ENCODE assay signal across 17 cellular contexts in genomic region chr1:244291171-244291866, GRCh38.
DNase-seq lines count a peak whose midpoint lies in the region.
"Had no signal": no experiment of that assay in that cellular context is flagged by ENCODE, and none has a peak within 500 bp of the region (broad histone marks: within the 10 kb centered on the region; RNA-seq: fewer than 3 reads in every experiment).

No MANE protein-coding gene starts in this region.

- DNase-seq in Jurkat, Clone E6-1 (ENCODE audit: low read depth, low spot score), result peak; percentile 30
- DNase-seq in NCI-H524 treated with DMSO at 0.1 percent for 48 hours (lab: John Stamatoyannopoulos, UW) (peak; percentile 41), myocyte (ENCODE audit: low read depth) (peak; percentile 22), NCI-H226 (no peak)
- DNase-seq in activated naive CD4-positive, alpha-beta T cell treated with Interleukin-2 at 50 U/mL for 16 hours, result no peak
- no peak for DNase-seq in stimulated activated naive CD4-positive, alpha-beta T cell treated with Interleukin-2 at 50 U/mL for 16 hours (lab: John Stamatoyannopoulos, UW)
- DNase-seq in activated CD4-positive, alpha-beta T cell treated with anti-CD3 and anti-CD28 coated beads for 48 hours, result no peak
- DNase-seq: CD8-positive, alpha-beta memory T cell; MM.1S; NCI-H187; NCI-H2107; NCI-H510A treated with DMSO at 0.1 percent for 48 hours; T-cell had no signal

- H3K27me3 ChIP-seq in BLaER1 treated with 17β-estradiol and CSF1 and Interleukin-3, amounts not matched to agents 10 nM and 100 nM, result no peaks in the 10 kb centered on the region
- H3K27me3 ChIP-seq: BLaER1 had no signal

- no peak overlapping the region for H3K4me3 ChIP-seq in BLaER1 treated with 17β-estradiol and CSF1 and Interleukin-3, amounts not matched to agents 10 nM and 100 nM
- H3K4me3 ChIP-seq in Jurkat, Clone E6-1 (ENCODE audit: low read length), result no peak overlapping the region
- H3K4me3 ChIP-seq: A549, BLaER1 had no signal

- peak overlapping the region in 10 of 11 experiments; percentile 4 to 61 (median 32); a peak in 13 of 22 replicates for H3K4me2 ChIP-seq in BLaER1 treated with 17β-estradiol and CSF1 and Interleukin-3, amounts not matched to agents 10 nM and 100 nM
- H3K4me2 ChIP-seq: A549, BLaER1, KMS-11 had no signal

- H3K4me1 ChIP-seq in BLaER1 treated with 17β-estradiol and CSF1 and Interleukin-3, amounts not matched to agents 10 nM and 100 nM, result peaks cover 7 to 55% (median 22%) of the 10 kb centered on the region in 10 experiments; a peak in 15 of 20 replicates

- H3K9me3 ChIP-seq in BLaER1 treated with 17β-estradiol and CSF1 and Interleukin-3, amounts not matched to agents 10 nM and 100 nM (replicated peaks in 1 of 11), result peaks cover 10 to 25% (median 15%) of the 10 kb centered on the region in 11 experiments; a peak in 21 of 22 replicates

- no peaks in the 10 kb centered on the region for H4K20me1 ChIP-seq in BLaER1 treated with 17β-estradiol and CSF1 and Interleukin-3, amounts not matched to agents 10 nM and 100 nM
- H4K20me1 ChIP-seq: BLaER1 had no signal

- no peak overlapping the region for H3K9ac ChIP-seq in BLaER1 treated with 17β-estradiol and CSF1 and Interleukin-3, amounts not matched to agents 10 nM and 100 nM
- H3K9ac ChIP-seq: BLaER1, KMS-11 had no signal

- H3K36me3 ChIP-seq in BLaER1 treated with 17β-estradiol and CSF1 and Interleukin-3, amounts not matched to agents 10 nM and 100 nM, result 0 out of 22 replicates have a peak, but pooled peaks cover 0 to 4% (median 0%) of the 10 kb centered on the region in 11 experiments
- H3K36me3 ChIP-seq: BLaER1 had no signal

- H3K27ac ChIP-seq in BLaER1 treated with 17β-estradiol and CSF1 and Interleukin-3, amounts not matched to agents 10 nM and 100 nM, result no peak overlapping the region
- H3K27ac ChIP-seq: A549, BLaER1, KMS-11 had no signal

Comparison
In these comparisons a context has a peak if more than half of its experiments do, and no peak if none do; other contexts are left out.
1. DNase-seq: peak in Jurkat, Clone E6-1 (single experiment), NCI-H524 treated with DMSO at 0.1 percent for 48 hours (single experiment) and myocyte (single experiment); none in activated naive CD4-positive, alpha-beta T cell treated with Interleukin-2 at 50 U/mL for 16 hours (single experiment), stimulated activated naive CD4-positive, alpha-beta T cell treated with Interleukin-2 at 50 U/mL for 16 hours (single experiment), activated CD4-positive, alpha-beta T cell treated with anti-CD3 and anti-CD28 coated beads for 48 hours (single experiment) and NCI-H226 (single experiment).